ENCODE assay signal across 9 cellular contexts in genomic region chr1:42146916-42147320, GRCh38. TPM values are rescaled to one million over a fixed set of nuclear protein-coding genes. Genes with fewer than 3 reads are reported as not detected.
DNase-seq lines count a peak whose midpoint lies in the region; ATAC-seq, FAIRE-seq and TF ChIP-seq lines count a peak whose summit lies in the region.
"Had no signal": no experiment of that assay in that cellular context is flagged by ENCODE, and none has a peak within 500 bp of the region (broad histone marks: within the 10 kb centered on the region; RNA-seq: fewer than 3 reads in every experiment).

No MANE protein-coding gene starts in this region.

- TF ChIP-seq CTCF in foreskin keratinocyte (conservative IDR thresholded peaks at IDR 0.05) (peak; percentile 97), osteocyte (IDR thresholded peaks at IDR 0.05) (peak; percentile 81), upper lobe of left lung (IDR thresholded peaks at IDR 0.05) (peak; percentile 81 to 95 (median 88))

- H3K27me3 ChIP-seq in foreskin keratinocyte = peaks cover 2% of the 10 kb centered on the region
- H3K27me3 ChIP-seq in upper lobe of left lung = no peaks in the 10 kb centered on the region

- DNase-seq in D341Med (ENCODE audit: low spot score) = peak; percentile 81
- peak; percentile 53 for DNase-seq in Jurkat, Clone E6-1 (ENCODE audit: low read depth, low spot score)
- peak; percentile 20 for DNase-seq in RCC 7860 (ENCODE audit: low spot score)
- DNase-seq in activated T-helper 2 cell treated with anti-CD3 and anti-CD28 coated beads, Interferon-gamma antibody, Interleukin-2, Interleukin-4, amounts not matched to agents 10 μg/mL and 5 μg/mL and 100 μg/mL, durations not matched to agents 14 hours and 24 hours and 36 hours (ENCODE audit: low spot score) = peak; percentile 52
- DNase-seq in foreskin keratinocyte = peak; percentile 70 to 80
- peak; percentile 85 for DNase-seq in osteocyte (ENCODE audit: extremely low spot score, unreplicated experiment)
- DNase-seq in upper lobe of left lung = peak in 1 of 2 donors; percentile 82

- intact Hi-C loops in activated T-helper 2 cell treated with anti-CD3 and anti-CD28 coated beads, Interferon-gamma antibody, Interleukin-2, Interleukin-4, amounts not matched to agents 10 μg/mL and 5 μg/mL and 100 μg/mL, durations not matched to agents 14 hours and 24 hours and 36 hours (cut with micrococcal nuclease) = no loop called here

- H3K4me3 Mint-ChIP-seq in activated T-helper 2 cell treated with anti-CD3 and anti-CD28 coated beads, Interferon-gamma antibody, Interleukin-2, Interleukin-4, amounts not matched to agents 10 μg/mL and 5 μg/mL and 100 μg/mL, durations not matched to agents 14 hours and 24 hours and 36 hours (ENCODE audit: low read depth) = no peak overlapping the region
- no peak overlapping the region for H3K4me3 Mint-ChIP-seq in osteocyte (ENCODE audit: unreplicated experiment)

- no peaks in the 10 kb centered on the region for H3K36me3 ChIP-seq in upper lobe of left lung

- H3K4me1 Mint-ChIP-seq in activated T-helper 2 cell treated with anti-CD3 and anti-CD28 coated beads, Interferon-gamma antibody, Interleukin-2, Interleukin-4, amounts not matched to agents 10 μg/mL and 5 μg/mL and 100 μg/mL, durations not matched to agents 14 hours and 24 hours and 36 hours (ENCODE audit: low read depth) = peaks cover 5% of the 10 kb centered on the region
- no peaks in the 10 kb centered on the region for H3K4me1 Mint-ChIP-seq in osteocyte (ENCODE audit: unreplicated experiment)

- H3K9me3 ChIP-seq in upper lobe of left lung = no peaks in the 10 kb centered on the region

- H3K27me3 Mint-ChIP-seq in activated T-helper 2 cell treated with anti-CD3 and anti-CD28 coated beads, Interferon-gamma antibody, Interleukin-2, Interleukin-4, amounts not matched to agents 10 μg/mL and 5 μg/mL and 100 μg/mL, durations not matched to agents 14 hours and 24 hours and 36 hours (ENCODE audit: low read depth) = peaks cover 6% of the 10 kb centered on the region
- H3K27me3 Mint-ChIP-seq in osteocyte (ENCODE audit: unreplicated experiment) = peaks cover 32% of the 10 kb centered on the region

- no peak overlapping the region for H3K4me3 ChIP-seq in Jurkat, Clone E6-1 (ENCODE audit: low read length)
- H3K4me3 ChIP-seq in upper lobe of left lung = no peak overlapping the region
- H3K4me3 ChIP-seq: SK-N-MC had no signal

- H3K27ac Mint-ChIP-seq in activated T-helper 2 cell treated with anti-CD3 and anti-CD28 coated beads, Interferon-gamma antibody, Interleukin-2, Interleukin-4, amounts not matched to agents 10 μg/mL and 5 μg/mL and 100 μg/mL, durations not matched to agents 14 hours and 24 hours and 36 hours = no peak overlapping the region
- no peak overlapping the region for H3K27ac Mint-ChIP-seq in osteocyte (ENCODE audit: unreplicated experiment)

- TF ChIP-seq EP300 in upper lobe of left lung (IDR thresholded peaks at IDR 0.05) = peak in 1 of 4 donors; percentile 69

- no peaks in the 10 kb centered on the region for H3K36me3 Mint-ChIP-seq in activated T-helper 2 cell treated with anti-CD3 and anti-CD28 coated beads, Interferon-gamma antibody, Interleukin-2, Interleukin-4, amounts not matched to agents 10 μg/mL and 5 μg/mL and 100 μg/mL, durations not matched to agents 14 hours and 24 hours and 36 hours (ENCODE audit: low read depth)
- H3K36me3 Mint-ChIP-seq in osteocyte (ENCODE audit: unreplicated experiment) = no peaks in the 10 kb centered on the region

- TF ChIP-seq POLR2A in upper lobe of left lung (IDR thresholded peaks at IDR 0.05) = no peak

- ATAC-seq in foreskin keratinocyte = peak; percentile 78
- peak; percentile 73 to 88 for ATAC-seq in upper lobe of left lung (ENCODE audit: low FRiP score in 2 of 2)
- no peak for ATAC-seq in GM21786 (IDR thresholded peaks at IDR 0.05; ENCODE audit: unreplicated experiment)

- WGBS in upper lobe of left lung, 2 donors = 9 to 12% methylated on average over 4 to 7 of the region's 7 CpGs

- no peaks in the 10 kb centered on the region for H3K9me3 Mint-ChIP-seq in activated T-helper 2 cell treated with anti-CD3 and anti-CD28 coated beads, Interferon-gamma antibody, Interleukin-2, Interleukin-4, amounts not matched to agents 10 μg/mL and 5 μg/mL and 100 μg/mL, durations not matched to agents 14 hours and 24 hours and 36 hours
- no peaks in the 10 kb centered on the region for H3K9me3 Mint-ChIP-seq in osteocyte (ENCODE audit: unreplicated experiment)

- H3K4me1 ChIP-seq in foreskin keratinocyte (peaks cover 6% of the 10 kb centered on the region), upper lobe of left lung (peaks cover 0 to 18% (median 6%) of the 10 kb centered on the region in 4 donors)

- no peak for FAIRE-seq in RCC 7860 (lab: Jason Lieb, UNC)

- H3K27ac ChIP-seq in foreskin keratinocyte = no peak overlapping the region
- no peak overlapping the region for H3K27ac ChIP-seq in upper lobe of left lung
- H3K27ac ChIP-seq: SK-N-MC had no signal

RNA-seq across cellular contexts. Expression of gene GUCA2B, which starts 6.3 kb away (rescaled TPM):
- not detected for polyA plus RNA-seq in Jurkat, Clone E6-1 (2012; ENCODE audit: insufficient read depth, insufficient read length)
- total RNA-seq in activated T-helper 2 cell treated with anti-CD3 and anti-CD28 coated beads, Interferon-gamma antibody, Interleukin-2, Interleukin-4, amounts not matched to agents 10 μg/mL and 5 μg/mL and 100 μg/mL, durations not matched to agents 14 hours and 24 hours and 36 hours = not detected in 2 replicates
- total RNA-seq in foreskin keratinocyte = not detected in 2 replicates
- not detected in 2 replicates for polyA plus RNA-seq in foreskin keratinocyte
- not detected in 2 replicates for total RNA-seq in osteocyte
- not detected for total RNA-seq in upper lobe of left lung

RNA-seq across cellular contexts. Expression of gene GUCA2A, which starts 17.6 kb away (rescaled TPM):
- polyA plus RNA-seq in Jurkat, Clone E6-1 (2012; ENCODE audit: insufficient read depth, insufficient read length) = not detected
- total RNA-seq in activated T-helper 2 cell treated with anti-CD3 and anti-CD28 coated beads, Interferon-gamma antibody, Interleukin-2, Interleukin-4, amounts not matched to agents 10 μg/mL and 5 μg/mL and 100 μg/mL, durations not matched to agents 14 hours and 24 hours and 36 hours = not detected in 2 replicates
- not detected in 2 replicates for total RNA-seq in foreskin keratinocyte
- polyA plus RNA-seq in foreskin keratinocyte = not detected in 2 replicates
- not detected in 2 replicates for total RNA-seq in osteocyte
- under 1 TPM in 1 of 6 donors, not detected in 5; 0.47 TPM for total RNA-seq in upper lobe of left lung
